9 cellular contexts compared by ENCODE assay signal in the genomic region with DNA sequence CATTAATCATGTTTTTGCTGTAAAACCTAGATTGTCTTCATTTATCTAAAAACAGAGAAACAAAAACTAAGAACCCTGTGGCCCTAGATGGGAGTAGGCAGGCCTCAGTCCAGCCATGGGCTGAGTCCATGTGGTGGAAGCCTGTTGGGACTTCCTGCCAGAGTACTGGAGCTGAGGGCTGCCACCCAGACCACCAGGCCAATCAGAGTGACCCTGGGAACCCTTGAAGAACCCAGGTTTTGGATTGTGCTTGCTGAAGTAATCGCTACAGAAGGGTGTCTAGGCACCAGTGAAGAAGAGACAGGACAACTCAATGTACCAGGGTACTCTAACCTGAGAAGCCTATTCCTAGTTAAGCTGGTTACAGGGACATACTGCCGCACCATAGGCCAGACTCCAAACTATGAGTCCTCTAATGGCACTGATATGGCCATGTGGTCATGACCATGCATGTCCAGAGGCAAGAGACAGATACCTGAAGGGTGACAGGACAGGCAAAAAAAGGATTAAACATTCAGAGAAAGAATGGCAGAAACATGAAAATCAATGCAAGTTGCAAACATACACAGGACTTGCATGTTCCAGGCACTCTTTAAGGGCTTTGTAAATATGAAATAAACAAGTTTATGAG. TPM values are rescaled to one million over a fixed set of nuclear protein-coding genes. Genes with fewer than 3 reads are reported as not detected.
A peak's percentile ranks its signal among the peaks of the same experiment; 100 is the strongest.
DNase-seq lines count a peak whose midpoint lies in the region; ATAC-seq and TF ChIP-seq lines count a peak whose summit lies in the region.
"Had no signal": no experiment of that assay in that cellular context is flagged by ENCODE, and none has a peak within 500 bp of the region (broad histone marks: within the 10 kb centered on the region; RNA-seq: fewer than 3 reads in every experiment).

No MANE protein-coding gene starts in this region.

- intact Hi-C loops in tibial artery (cut with DNase I; ENCODE audit: low total_unique reads) = no loop called here

- DNase-seq in activated naive CD4-positive, alpha-beta T cell treated with Interleukin-2 at 50 U/mL for 16 hours = no peak
- DNase-seq in tibial artery (no peak), iPS-NIHi7 (ENCODE audit: extremely low spot score) (no peak)
- DNase-seq in stimulated activated naive CD4-positive, alpha-beta T cell (lab: John Stamatoyannopoulos, UW) = no peak

- no peak for TF ChIP-seq CTCF in brain (conservative IDR thresholded peaks at IDR 0.05)
- no peak for TF ChIP-seq CTCF in tibial artery (IDR thresholded peaks at IDR 0.05)

- peak overlapping the region; percentile 92 to 95 for H3K27ac ChIP-seq in mucosa of rectum (ENCODE audit: low read depth in 2 of 2, low read length in 2 of 2)
- peak overlapping the region; percentile 45 to 61 for H3K27ac ChIP-seq in tibial artery

- H3K36me3 ChIP-seq in mucosa of rectum (ENCODE audit: control insufficient read depth in 2 of 2, insufficient read depth in 2 of 2, low read length in 2 of 2) (peaks cover 34 to 37% of the 10 kb centered on the region in 2 donors), tibial artery (peaks cover 34 to 76% (median 63%) of the 10 kb centered on the region in 3 donors)

- no peaks in the 10 kb centered on the region for H3K9me3 Mint-ChIP-seq in activated naive CD4-positive, alpha-beta T cell treated with anti-CD3 and anti-CD28 coated beads, Interleukin-2, amount 50 U/mL, for 24 hours
- peaks cover 0 to 2% (median 0%) of the 10 kb centered on the region in 5 experiments for H3K9me3 Mint-ChIP-seq in brain

- H3K4me3 Mint-ChIP-seq in activated naive CD4-positive, alpha-beta T cell treated with anti-CD3 and anti-CD28 coated beads, Interleukin-2, amount 50 U/mL, for 24 hours = no peak overlapping the region
- H3K4me3 Mint-ChIP-seq in brain = no peak overlapping the region

- H3K36me3 Mint-ChIP-seq in activated naive CD4-positive, alpha-beta T cell treated with anti-CD3 and anti-CD28 coated beads, Interleukin-2, amount 50 U/mL, for 24 hours = peaks cover 19% of the 10 kb centered on the region
- peaks cover 25% of the 10 kb centered on the region for H3K36me3 Mint-ChIP-seq in brain

- H3K9ac ChIP-seq in mucosa of rectum (ENCODE audit: low read depth in 1 of 2, low read length in 2 of 2) = peak overlapping the region in 1 of 2 donors; percentile 62

- H3K4me3 ChIP-seq in mucosa of rectum (ENCODE audit: low read length in 2 of 2) = no peak overlapping the region
- H3K4me3 ChIP-seq in tibial artery = no peak overlapping the region

- peak overlapping the region; percentile 84 for H3K27ac Mint-ChIP-seq in activated naive CD4-positive, alpha-beta T cell treated with anti-CD3 and anti-CD28 coated beads, Interleukin-2, amount 50 U/mL, for 24 hours
- H3K27ac Mint-ChIP-seq in brain = peak overlapping the region in 4 of 5 experiments; percentile 56 to 94 (median 90)

- H3K9me3 ChIP-seq in mucosa of rectum (ENCODE audit: control insufficient read depth in 2 of 2, low read length in 2 of 2) (no peaks in the 10 kb centered on the region), tibial artery (no peaks in the 10 kb centered on the region)

- H3K27me3 ChIP-seq in mucosa of rectum (ENCODE audit: control insufficient read depth in 2 of 2, insufficient read depth in 2 of 2, low read length in 2 of 2) (no peaks in the 10 kb centered on the region), tibial artery (no peaks in the 10 kb centered on the region)

- no peaks in the 10 kb centered on the region for H3K27me3 Mint-ChIP-seq in activated naive CD4-positive, alpha-beta T cell treated with anti-CD3 and anti-CD28 coated beads, Interleukin-2, amount 50 U/mL, for 24 hours
- no peaks in the 10 kb centered on the region for H3K27me3 Mint-ChIP-seq in brain

- H3K4me1 ChIP-seq in mucosa of rectum (ENCODE audit: control insufficient read depth in 2 of 2, insufficient read depth in 2 of 2, low read length in 2 of 2) (peaks cover 23 to 36% of the 10 kb centered on the region in 2 donors), tibial artery (peaks cover 0 to 65% (median 43%) of the 10 kb centered on the region in 4 donors)

- peaks cover 23% of the 10 kb centered on the region for H3K4me1 Mint-ChIP-seq in activated naive CD4-positive, alpha-beta T cell treated with anti-CD3 and anti-CD28 coated beads, Interleukin-2, amount 50 U/mL, for 24 hours
- H3K4me1 Mint-ChIP-seq in brain = peaks cover 40% of the 10 kb centered on the region

- no peak for ATAC-seq in HG03175 (IDR thresholded peaks at IDR 0.05; ENCODE audit: unreplicated experiment)
- ATAC-seq: Panc1 had no signal

RNA-seq across cellular contexts. Expression of a gene that starts 12.9 kb away (rescaled TPM):
- polyA plus RNA-seq in brain (ENCODE audit: insufficient read depth, low read depth, low replicate concordance) = 9.0 TPM

RNA-seq across cellular contexts. Expression of a gene that starts 33.0 kb away (rescaled TPM):
- polyA plus RNA-seq in brain (ENCODE audit: insufficient read depth, low read depth, low replicate concordance) = 1.7 TPM

RNA-seq across cellular contexts. Expression of a gene that starts 33.0 kb away (rescaled TPM):
- polyA plus RNA-seq in brain (ENCODE audit: insufficient read depth, low read depth, low replicate concordance) = 34.3 TPM

RNA-seq across cellular contexts. Expression of a gene that starts 51.9 kb away (rescaled TPM):
- not detected for polyA plus RNA-seq in brain (ENCODE audit: insufficient read depth, low read depth, low replicate concordance)
